ENCODE assay signal across 16 cellular contexts in the genomic region with DNA sequence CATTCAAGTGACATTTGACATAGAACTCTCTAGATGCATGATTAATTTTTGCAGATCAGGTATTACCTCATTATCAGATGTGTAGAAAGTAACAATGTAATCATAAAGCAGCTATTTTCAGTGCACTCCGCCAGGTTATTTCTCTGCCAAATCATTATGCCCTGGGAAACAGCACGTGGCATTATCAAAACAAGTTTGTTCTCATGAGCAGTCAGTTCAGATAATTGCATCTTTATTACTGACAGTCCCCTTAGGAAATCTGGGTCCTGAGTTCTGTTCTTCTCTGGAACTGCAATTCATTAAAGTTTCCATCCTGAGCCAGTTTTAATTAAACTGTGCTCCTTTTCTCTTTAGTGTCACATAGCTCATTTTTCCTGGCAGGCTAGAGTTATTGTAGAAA.
DNase-seq lines count a peak whose midpoint lies in the region; ATAC-seq and TF ChIP-seq lines count a peak whose summit lies in the region.
"Had no signal": no experiment of that assay in that cellular context is flagged by ENCODE, and none has a peak within 500 bp of the region (broad histone marks: within the 10 kb centered on the region; RNA-seq: fewer than 3 reads in every experiment).

No MANE protein-coding gene starts in this region.

- no peaks in the 10 kb centered on the region for H4K20me1 ChIP-seq in GM23338 (replicated peaks; ENCODE audit: insufficient read depth)

- no peaks in the 10 kb centered on the region for H3K4me1 ChIP-seq in GM23338 (ENCODE audit: insufficient read depth)
- H3K4me1 ChIP-seq: A549, Caco-2 had no signal

- H3K4me1 Mint-ChIP-seq in GM23338 = peaks cover 2% of the 10 kb centered on the region; the same call in 2 of the 3 replicates
- H3K4me1 Mint-ChIP-seq: CD14-positive monocyte had no signal

- H3K79me2 ChIP-seq in GM23338 (replicated peaks; ENCODE audit: insufficient read depth) = no peaks in the 10 kb centered on the region

- no peak overlapping the region for H3K27ac Mint-ChIP-seq in GM23338
- H3K27ac Mint-ChIP-seq: CD14-positive monocyte had no signal

- no peak overlapping the region for H3K4me3 ChIP-seq in GM23338
- H3K4me3 ChIP-seq: A549 had no signal

- H3K4me2 ChIP-seq in GM23338 = no peak overlapping the region
- H3K4me2 ChIP-seq: A549 had no signal

- H3F3A ChIP-seq in GM23338 (replicated peaks; ENCODE audit: low read depth) = no peaks in the 10 kb centered on the region

- H3K36me3 Mint-ChIP-seq in GM23338 (ENCODE audit: low read depth) = no peaks in the 10 kb centered on the region
- H3K36me3 Mint-ChIP-seq: CD14-positive monocyte had no signal

- TF ChIP-seq CTCF in GM23338 (conservative IDR thresholded peaks at IDR 0.05; ENCODE audit: low read depth in 2 of 2) = no peak

- H3K36me3 ChIP-seq in GM23338 (ENCODE audit: insufficient read depth) = no peaks in the 10 kb centered on the region

- H3K4me3 Mint-ChIP-seq in GM23338 = no peak overlapping the region
- H3K4me3 Mint-ChIP-seq: CD14-positive monocyte had no signal

- H3K27me3 ChIP-seq in GM23338 (ENCODE audit: insufficient read depth) = no peaks in the 10 kb centered on the region

- H3K9me2 ChIP-seq in GM23338 (ENCODE audit: insufficient read depth) = peaks cover 3% of the 10 kb centered on the region; the same call in 1 of the 2 replicates

- H3K9me3 Mint-ChIP-seq in GM23338 = no peaks in the 10 kb centered on the region

- DNase-seq in GM23338 (ENCODE audit: low spot score) = no peak
- DNase-seq in astrocyte of the hippocampus (ENCODE audit: low read depth, low spot score) = peak; percentile 29
- DNase-seq in fibroblast of gingiva (ENCODE audit: low read depth) = peak; percentile 48
- peak; percentile 73 for DNase-seq in pons (ENCODE audit: low spot score)
- no peak for DNase-seq in iPS-NIHi11 (ENCODE audit: low spot score)
- DNase-seq in NCI-H1417 treated with DMSO at 0.1 percent for 48 hours (lab: John Stamatoyannopoulos, UW) = no peak
- DNase-seq in HuH-7 (ENCODE audit: low spot score) = no peak
- DNase-seq: Caco-2, HCEC 1CT, NCI-H2107, NCI-H345, NCI-H748 treated with DMSO at 0.1 percent for 48 hours, SHP77 treated with DMSO at 0.1 percent for 48 hours had no signal

- 0 out of 2 replicates have a peak overlapping the region, but pooled peaks have one; percentile 28 for H2AFZ ChIP-seq in GM23338

- ATAC-seq in GM23338 (no peak), GM21390 (IDR thresholded peaks at IDR 0.05; ENCODE audit: unreplicated experiment) (no peak)
- ATAC-seq: A549 had no signal

- no peaks in the 10 kb centered on the region for H3K27me3 Mint-ChIP-seq in GM23338 (ENCODE audit: insufficient read depth, low read depth, poor library complexity)

- H3K27ac ChIP-seq in GM23338 (ENCODE audit: low read depth) = no peak overlapping the region
- H3K27ac ChIP-seq: A549 had no signal

TF ChIP-seq in GM23338, 12 proteins besides CTCF, POLR2A, EP300 and RAD21:
- TF ChIP-seq ZNF331 (CRISPR knock-in tag; IDR thresholded peaks at IDR 0.05; ENCODE audit: low read depth) = no peak
- no peak for TF ChIP-seq ZNF114 (CRISPR knock-in tag; IDR thresholded peaks at IDR 0.05)
- TF ChIP-seq, protein P1, sequence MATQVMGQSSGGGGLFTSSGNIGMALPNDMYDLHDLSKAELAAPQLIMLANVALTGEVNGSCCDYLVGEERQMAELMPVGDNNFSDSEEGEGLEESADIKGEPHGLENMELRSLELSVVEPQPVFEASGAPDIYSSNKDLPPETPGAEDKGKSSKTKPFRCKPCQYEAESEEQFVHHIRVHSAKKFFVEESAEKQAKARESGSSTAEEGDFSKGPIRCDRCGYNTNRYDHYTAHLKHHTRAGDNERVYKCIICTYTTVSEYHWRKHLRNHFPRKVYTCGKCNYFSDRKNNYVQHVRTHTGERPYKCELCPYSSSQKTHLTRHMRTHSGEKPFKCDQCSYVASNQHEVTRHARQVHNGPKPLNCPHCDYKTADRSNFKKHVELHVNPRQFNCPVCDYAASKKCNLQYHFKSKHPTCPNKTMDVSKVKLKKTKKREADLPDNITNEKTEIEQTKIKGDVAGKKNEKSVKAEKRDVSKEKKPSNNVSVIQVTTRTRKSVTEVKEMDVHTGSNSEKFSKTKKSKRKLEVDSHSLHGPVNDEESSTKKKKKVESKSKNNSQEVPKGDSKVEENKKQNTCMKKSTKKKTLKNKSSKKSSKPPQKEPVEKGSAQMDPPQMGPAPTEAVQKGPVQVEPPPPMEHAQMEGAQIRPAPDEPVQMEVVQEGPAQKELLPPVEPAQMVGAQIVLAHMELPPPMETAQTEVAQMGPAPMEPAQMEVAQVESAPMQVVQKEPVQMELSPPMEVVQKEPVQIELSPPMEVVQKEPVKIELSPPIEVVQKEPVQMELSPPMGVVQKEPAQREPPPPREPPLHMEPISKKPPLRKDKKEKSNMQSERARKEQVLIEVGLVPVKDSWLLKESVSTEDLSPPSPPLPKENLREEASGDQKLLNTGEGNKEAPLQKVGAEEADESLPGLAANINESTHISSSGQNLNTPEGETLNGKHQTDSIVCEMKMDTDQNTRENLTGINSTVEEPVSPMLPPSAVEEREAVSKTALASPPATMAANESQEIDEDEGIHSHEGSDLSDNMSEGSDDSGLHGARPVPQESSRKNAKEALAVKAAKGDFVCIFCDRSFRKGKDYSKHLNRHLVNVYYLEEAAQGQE (IDR thresholded peaks at IDR 0.05; ENCODE audit: unreplicated experiment) = no peak
- TF ChIP-seq POLR2AphosphoS5 (IDR thresholded peaks at IDR 0.05; ENCODE audit: low read depth) = no peak
- no peak for TF ChIP-seq STAT1 (IDR thresholded peaks at IDR 0.05; ENCODE audit: unreplicated experiment)

Comparison
In these comparisons a context has a peak if more than half of its experiments do, and no peak if none do; other contexts are left out.
1. DNase-seq: peak in astrocyte of the hippocampus (single experiment), fibroblast of gingiva (single experiment) and pons (single experiment); none in GM23338 (single experiment), iPS-NIHi11 (single experiment), NCI-H1417 treated with DMSO at 0.1 percent for 48 hours (single experiment) and HuH-7 (single experiment).